In the genomic region with DNA sequence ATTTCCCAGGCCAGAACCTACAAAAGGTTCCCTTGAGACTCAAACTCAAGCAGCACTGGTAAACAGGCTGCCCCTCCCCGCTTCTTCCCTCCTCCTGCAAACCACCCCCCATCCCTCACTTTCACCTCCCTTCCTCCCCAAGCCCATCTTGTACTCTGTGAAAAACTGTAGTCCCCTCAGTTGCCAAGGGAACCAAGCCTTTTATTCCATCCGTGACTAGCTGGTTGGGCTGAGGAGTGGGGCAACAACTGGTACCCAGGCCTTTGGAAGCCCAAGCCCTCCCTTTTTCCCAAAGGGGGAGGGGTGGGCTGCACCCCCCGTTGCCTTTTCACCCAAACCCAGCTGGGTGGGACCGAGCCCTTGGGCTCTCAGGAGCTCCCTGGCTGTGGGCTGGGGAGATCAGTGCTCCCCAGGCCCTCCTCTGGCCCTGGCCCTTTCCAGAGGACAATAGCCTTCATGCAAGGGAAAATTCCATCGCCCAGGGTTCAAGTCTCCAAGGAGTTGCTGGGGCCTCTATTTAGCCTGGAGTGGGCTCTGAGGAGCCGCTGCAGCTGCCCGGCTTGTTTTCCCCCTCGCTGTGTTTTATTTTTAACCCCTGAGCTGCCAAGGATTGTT, we compare ENCODE assay signal across 14 cellular contexts.
DNase-seq lines count a peak whose midpoint lies in the region; ATAC-seq and TF ChIP-seq lines count a peak whose summit lies in the region.
"Had no signal": no experiment of that assay in that cellular context is flagged by ENCODE, and none has a peak within 500 bp of the region (broad histone marks: within the 10 kb centered on the region; RNA-seq: fewer than 3 reads in every experiment).

No MANE protein-coding gene starts in this region.

- peak overlapping the region; percentile 62 for H3K4me2 ChIP-seq in GM23338

- H3K4me1 ChIP-seq in GM23338 (ENCODE audit: insufficient read depth), result peaks cover 15% of the 10 kb centered on the region

- no peak overlapping the region for H3K27ac Mint-ChIP-seq in GM23338
- H3K27ac Mint-ChIP-seq in activated T-helper 17 cell treated with anti-CD3 and anti-CD28 coated beads, Interleukin-2, amount 50 U/mL, for 72 hours, result peak overlapping the region; percentile 51
- H3K27ac Mint-ChIP-seq: activated naive CD8-positive, alpha-beta T cell treated with anti-CD3 and anti-CD28 coated beads, Interleukin-2, amount 10 ng/mL, durations not matched to agents 7 days and 5 days had no signal

- no peaks in the 10 kb centered on the region for H4K20me1 ChIP-seq in GM23338 (replicated peaks; ENCODE audit: insufficient read depth)

- no peaks in the 10 kb centered on the region for H3K27me3 ChIP-seq in GM23338 (ENCODE audit: insufficient read depth)
- H3K27me3 ChIP-seq: suprapubic skin had no signal

- TF ChIP-seq CTCF in GM23338 (conservative IDR thresholded peaks at IDR 0.05; ENCODE audit: low read depth in 2 of 2), result no peak

- H3K36me3 ChIP-seq in GM23338 (ENCODE audit: insufficient read depth), result no peaks in the 10 kb centered on the region
- H3K36me3 ChIP-seq: suprapubic skin had no signal

- H3K36me3 Mint-ChIP-seq in GM23338 (ENCODE audit: low read depth), result no peaks in the 10 kb centered on the region
- no peaks in the 10 kb centered on the region for H3K36me3 Mint-ChIP-seq in activated T-helper 17 cell treated with anti-CD3 and anti-CD28 coated beads, Interleukin-2, amount 50 U/mL, for 72 hours (ENCODE audit: low read depth)
- H3K36me3 Mint-ChIP-seq: activated naive CD8-positive, alpha-beta T cell treated with anti-CD3 and anti-CD28 coated beads, Interleukin-2, amount 10 ng/mL, durations not matched to agents 7 days and 5 days had no signal

- H3F3A ChIP-seq in GM23338 (replicated peaks; ENCODE audit: low read depth), result no peaks in the 10 kb centered on the region

- no peaks in the 10 kb centered on the region for H3K79me2 ChIP-seq in GM23338 (replicated peaks; ENCODE audit: insufficient read depth)

- H3K4me1 Mint-ChIP-seq in GM23338, result peaks cover 23% of the 10 kb centered on the region
- H3K4me1 Mint-ChIP-seq in activated T-helper 17 cell treated with anti-CD3 and anti-CD28 coated beads, Interleukin-2, amount 50 U/mL, for 72 hours, result peaks cover 26% of the 10 kb centered on the region

- ATAC-seq in GM23338, result peak; percentile 91
- ATAC-seq in activated T-helper 17 cell treated with anti-CD3 and anti-CD28 coated beads, Interleukin-2, amount 50 U/mL, for 72 hours (replicated peaks), result no peak
- no peak for ATAC-seq in HG02588 (IDR thresholded peaks at IDR 0.05; ENCODE audit: unreplicated experiment)
- ATAC-seq in GM21825 (IDR thresholded peaks at IDR 0.05; ENCODE audit: unreplicated experiment), result no peak

- H3K9me3 Mint-ChIP-seq in GM23338, result no peaks in the 10 kb centered on the region
- no peaks in the 10 kb centered on the region for H3K9me3 Mint-ChIP-seq in activated T-helper 17 cell treated with anti-CD3 and anti-CD28 coated beads, Interleukin-2, amount 50 U/mL, for 72 hours
- H3K9me3 Mint-ChIP-seq: activated naive CD8-positive, alpha-beta T cell treated with anti-CD3 and anti-CD28 coated beads, Interleukin-2, amount 10 ng/mL, durations not matched to agents 7 days and 5 days had no signal

- DNase-seq in GM23338 (ENCODE audit: low spot score) (peak; percentile 69), hippocampal formation (lab: John Stamatoyannopoulos, UW) (peak; percentile 23 to 30), nucleus accumbens (lab: John Stamatoyannopoulos, UW) (peak in 44 of 56 donors; percentile 10 to 76 (median 48)), Kasumi-1 (lab: John Stamatoyannopoulos, UW) (no peak)
- DNase-seq in stimulated activated CD4-positive, alpha-beta T cell treated with anti-CD3 and anti-CD28 coated beads, Interleukin-1b, Interleukin-23, amount 100 ng/mL, for 48 hours, result no peak
- DNase-seq: activated naive CD8-positive, alpha-beta T cell treated with anti-CD3 and anti-CD28 coated beads, Interleukin-2, amount 10 ng/mL, durations not matched to agents 7 days and 5 days; effector CD8-positive, alpha-beta T cell; GDM1; Karpas-422 had no signal

- H3K27me3 Mint-ChIP-seq in GM23338 (ENCODE audit: insufficient read depth, low read depth, poor library complexity), result peaks cover 6% of the 10 kb centered on the region
- no peaks in the 10 kb centered on the region for H3K27me3 Mint-ChIP-seq in activated T-helper 17 cell treated with anti-CD3 and anti-CD28 coated beads, Interleukin-2, amount 50 U/mL, for 72 hours

- H2AFZ ChIP-seq in GM23338, result peak overlapping the region; percentile 98

- peak overlapping the region; percentile 34; the same call in 1 of the 2 replicates for H3K4me3 ChIP-seq in GM23338
- H3K4me3 ChIP-seq: lung, suprapubic skin had no signal

- no peak overlapping the region for H3K4me3 Mint-ChIP-seq in GM23338
- H3K4me3 Mint-ChIP-seq in activated T-helper 17 cell treated with anti-CD3 and anti-CD28 coated beads, Interleukin-2, amount 50 U/mL, for 72 hours, result peak overlapping the region; percentile 9
- H3K4me3 Mint-ChIP-seq: activated naive CD8-positive, alpha-beta T cell treated with anti-CD3 and anti-CD28 coated beads, Interleukin-2, amount 10 ng/mL, durations not matched to agents 7 days and 5 days had no signal

- H3K27ac ChIP-seq in GM23338 (ENCODE audit: low read depth), result no peak overlapping the region
- H3K27ac ChIP-seq: suprapubic skin had no signal

- H3K9me2 ChIP-seq in GM23338 (ENCODE audit: insufficient read depth), result no peaks in the 10 kb centered on the region

TF ChIP-seq in GM23338, 12 proteins besides CTCF, POLR2A, EP300 and RAD21:
- TF ChIP-seq ZNF114 (CRISPR knock-in tag; IDR thresholded peaks at IDR 0.05), result no peak
- TF ChIP-seq POLR2AphosphoS5 (IDR thresholded peaks at IDR 0.05; ENCODE audit: low read depth), result no peak
- no peak for TF ChIP-seq ZNF331 (CRISPR knock-in tag; IDR thresholded peaks at IDR 0.05; ENCODE audit: low read depth)
TF ChIP-seq in GM23338: peak in this region for 0.

Comparison
In these comparisons a context has a peak if more than half of its experiments do, and no peak if none do; other contexts are left out.
1. DNase-seq: peak in GM23338 (single experiment), hippocampal formation (2 of 2) and nucleus accumbens (44 of 56); none in stimulated activated CD4-positive, alpha-beta T cell treated with anti-CD3 and anti-CD28 coated beads, Interleukin-1b, Interleukin-23, amount 100 ng/mL, for 48 hours (single experiment) and Kasumi-1 (0 of 2).